Comparison of ENCODE assay signal across 12 cellular contexts in genomic region chr2:52518673-52519072, GRCh38.
DNase-seq lines count a peak whose midpoint lies in the region; ATAC-seq and TF ChIP-seq lines count a peak whose summit lies in the region.
"Had no signal": no experiment of that assay in that cellular context is flagged by ENCODE, and none has a peak within 500 bp of the region (broad histone marks: within the 10 kb centered on the region; RNA-seq: fewer than 3 reads in every experiment).

No MANE protein-coding gene starts in this region.

- peak; percentile 0 for DNase-seq in H4 (ENCODE audit: low spot score)
- peak; percentile 0 for DNase-seq in LoVo (ENCODE audit: low spot score)
- peak; percentile 52 for DNase-seq in choroid plexus epithelial cell (ENCODE audit: low read depth)
- DNase-seq in cerebellar cortex (ENCODE audit: low spot score) = no peak
- no peak for DNase-seq in body of pancreas
- DNase-seq in NCI-H345 (lab: John Stamatoyannopoulos, UW) = no peak
- DNase-seq: C1 segment of cervical spinal cord; CD4-positive, alpha-beta T cell; DMS79; H7 had no signal

- H3K27me3 ChIP-seq in body of pancreas = no peaks in the 10 kb centered on the region

- H3K4me1 ChIP-seq in body of pancreas = peaks cover 6% of the 10 kb centered on the region

- no peak for ATAC-seq in body of pancreas
- no peak for ATAC-seq in GM19023 (IDR thresholded peaks at IDR 0.05; ENCODE audit: unreplicated experiment)

- H3K4me3 ChIP-seq in choroid plexus epithelial cell (ENCODE audit: low read depth, low read length) = no peak overlapping the region
- no peak overlapping the region for H3K4me3 ChIP-seq in body of pancreas

- H3K9me3 ChIP-seq in body of pancreas = no peaks in the 10 kb centered on the region

- TF ChIP-seq CTCF in choroid plexus epithelial cell (conservative IDR thresholded peaks at IDR 0.05; ENCODE audit: low read depth, low read length) (no peak), body of pancreas (IDR thresholded peaks at IDR 0.05) (no peak)

- H3K27ac ChIP-seq in body of pancreas = no peak overlapping the region
- H3K27ac ChIP-seq: KMS-11 had no signal

- intact Hi-C loops in body of pancreas (cut with DNase I) = no loop called here

- H3K36me3 ChIP-seq in body of pancreas (replicated peaks in 1 of 2; ENCODE audit: insufficient read depth in 1 of 2, low read depth in 2 of 2) = no peaks in the 10 kb centered on the region

- no peak for TF ChIP-seq POLR2A in body of pancreas (IDR thresholded peaks at IDR 0.05)

Comparison
In these comparisons a context has a peak if more than half of its experiments do, and no peak if none do; other contexts are left out.
1. DNase-seq: peak in H4 (single experiment), LoVo (single experiment) and choroid plexus epithelial cell (single experiment); none in cerebellar cortex (single experiment), body of pancreas (0 of 4) and NCI-H345 (single experiment).